17 cellular contexts compared by ENCODE assay signal in genomic region chr16:68509381-68509780, GRCh38. TPM values are rescaled to one million over a fixed set of nuclear protein-coding genes. Genes with fewer than 3 reads are reported as not detected.
A peak's percentile ranks its signal among the peaks of the same experiment; 100 is the strongest.
DNase-seq lines count a peak whose midpoint lies in the region; FAIRE-seq and TF ChIP-seq lines count a peak whose summit lies in the region.
"Had no signal": no experiment of that assay in that cellular context is flagged by ENCODE, and none has a peak within 500 bp of the region (broad histone marks: within the 10 kb centered on the region; RNA-seq: fewer than 3 reads in every experiment).

No MANE protein-coding gene starts in this region.

- H3K9ac ChIP-seq in astrocyte (ENCODE audit: low read length), result no peak overlapping the region

- TF ChIP-seq CTCF in astrocyte (IDR thresholded peaks at IDR 0.05; ENCODE audit: insufficient read depth, low read depth, low read length) (no peak), glutamatergic neuron (IDR thresholded peaks at IDR 0.05; ENCODE audit: partially characterized antibody, unreplicated experiment) (no peak)

- H3K36me3 ChIP-seq in astrocyte (ENCODE audit: insufficient read depth, low read length), result no peaks in the 10 kb centered on the region
- H3K36me3 ChIP-seq: HAP-1 had no signal

- no peak for DNase-seq in activated CD4-positive, alpha-beta T cell treated with anti-CD3 and anti-CD28 coated beads, Interleukin-2, amount 10 ng/mL, durations not matched to agents 24 days and 14 days
- DNase-seq in activated CD4-positive, alpha-beta T cell treated with anti-CD3 and anti-CD28 coated beads, Interleukin-2, amount 50 U/mL, for 4 hours, result no peak
- no peak for DNase-seq in astrocyte (ENCODE audit: low read depth)
- no peak for DNase-seq in glutamatergic neuron
- DNase-seq in NCI-H82 (lab: John Stamatoyannopoulos, UW), result no peak
- DNase-seq in GDM1 (lab: John Stamatoyannopoulos, UW), result no peak
- DNase-seq in HUDEP-2 (lab: John Stamatoyannopoulos, UW; ENCODE audit: unreplicated experiment in 76 of 76), result no peak
- DNase-seq: AML-193, Caco-2, GOT3 had no signal

- no peak overlapping the region for H2AFZ ChIP-seq in astrocyte (ENCODE audit: low read depth, low read length)

- H3K27ac ChIP-seq in astrocyte (ENCODE audit: low read depth, low read length), result no peak overlapping the region
- H3K27ac ChIP-seq: 22Rv1, A549, C4-2B had no signal

- H4K20me1 ChIP-seq in astrocyte (ENCODE audit: insufficient read depth, low read length), result no peaks in the 10 kb centered on the region

- H3K36me3 Mint-ChIP-seq in activated CD4-positive, alpha-beta T cell treated with anti-CD3 and anti-CD28 coated beads, Interleukin-2, amount 10 ng/mL, durations not matched to agents 24 days and 14 days (ENCODE audit: low read depth), result no peaks in the 10 kb centered on the region
- H3K36me3 Mint-ChIP-seq in astrocyte (ENCODE audit: low read depth, unreplicated experiment) (no peaks in the 10 kb centered on the region), glutamatergic neuron (ENCODE audit: unreplicated experiment) (no peaks in the 10 kb centered on the region)

- no peaks in the 10 kb centered on the region for H3K27me3 ChIP-seq in astrocyte (ENCODE audit: insufficient read depth, low read length)

- peaks cover 2% of the 10 kb centered on the region for H3K4me1 Mint-ChIP-seq in activated CD4-positive, alpha-beta T cell treated with anti-CD3 and anti-CD28 coated beads, Interleukin-2, amount 10 ng/mL, durations not matched to agents 24 days and 14 days
- H3K4me1 Mint-ChIP-seq in astrocyte (ENCODE audit: low read depth, unreplicated experiment) (peaks cover 8% of the 10 kb centered on the region), glutamatergic neuron (ENCODE audit: low read depth, unreplicated experiment) (peaks cover 8% of the 10 kb centered on the region)

- H3K79me2 ChIP-seq in astrocyte (ENCODE audit: insufficient read depth, low read length), result no peaks in the 10 kb centered on the region

- H3K27ac Mint-ChIP-seq in activated CD4-positive, alpha-beta T cell treated with anti-CD3 and anti-CD28 coated beads, Interleukin-2, amount 10 ng/mL, durations not matched to agents 24 days and 14 days, result peak overlapping the region; percentile 29
- H3K27ac Mint-ChIP-seq in astrocyte (ENCODE audit: unreplicated experiment) (peak overlapping the region; percentile 69), glutamatergic neuron (ENCODE audit: unreplicated experiment) (peak overlapping the region; percentile 38)
- H3K27ac Mint-ChIP-seq: CD4-positive, alpha-beta T cell had no signal

- peaks cover 4% of the 10 kb centered on the region for H3K4me1 ChIP-seq in astrocyte (ENCODE audit: insufficient read depth, low read length)
- H3K4me1 ChIP-seq: A549, Caco-2, HAP-1 had no signal

- intact Hi-C loops in activated CD4-positive, alpha-beta T cell treated with anti-CD3 and anti-CD28 coated beads, Interleukin-2, amount 10 ng/mL, durations not matched to agents 24 days and 14 days (cut with micrococcal nuclease), result no loop called here

- H3K9me3 Mint-ChIP-seq in activated CD4-positive, alpha-beta T cell treated with anti-CD3 and anti-CD28 coated beads, Interleukin-2, amount 10 ng/mL, durations not matched to agents 24 days and 14 days, result no peaks in the 10 kb centered on the region
- H3K9me3 Mint-ChIP-seq in astrocyte (ENCODE audit: unreplicated experiment), result peaks cover 3% of the 10 kb centered on the region
- no peaks in the 10 kb centered on the region for H3K9me3 Mint-ChIP-seq in glutamatergic neuron (ENCODE audit: unreplicated experiment)
- H3K9me3 Mint-ChIP-seq: CD4-positive, alpha-beta T cell had no signal

- H3K27me3 Mint-ChIP-seq in activated CD4-positive, alpha-beta T cell treated with anti-CD3 and anti-CD28 coated beads, Interleukin-2, amount 10 ng/mL, durations not matched to agents 24 days and 14 days, result peaks cover 33% of the 10 kb centered on the region
- H3K27me3 Mint-ChIP-seq in astrocyte (ENCODE audit: low read depth, unreplicated experiment) (peaks cover 36% of the 10 kb centered on the region), glutamatergic neuron (ENCODE audit: unreplicated experiment) (peaks cover 4% of the 10 kb centered on the region)
- H3K27me3 Mint-ChIP-seq: CD4-positive, alpha-beta T cell had no signal

- H3K4me3 Mint-ChIP-seq in activated CD4-positive, alpha-beta T cell treated with anti-CD3 and anti-CD28 coated beads, Interleukin-2, amount 10 ng/mL, durations not matched to agents 24 days and 14 days, result no peak overlapping the region
- peak overlapping the region; percentile 40 for H3K4me3 Mint-ChIP-seq in astrocyte (ENCODE audit: unreplicated experiment)
- no peak overlapping the region for H3K4me3 Mint-ChIP-seq in glutamatergic neuron (ENCODE audit: unreplicated experiment)
- H3K4me3 Mint-ChIP-seq: CD4-positive, alpha-beta T cell had no signal

- no peaks in the 10 kb centered on the region for H3K9me3 ChIP-seq in astrocyte (ENCODE audit: insufficient read depth, low read depth, low read length)
- H3K9me3 ChIP-seq: A549, HAP-1 had no signal

- H3K4me3 ChIP-seq in astrocyte (ENCODE audit: insufficient read depth, low read depth, low read length), result no peak overlapping the region
- H3K4me3 ChIP-seq: A549, HAP-1 had no signal

- no peak overlapping the region for H3K4me2 ChIP-seq in astrocyte (ENCODE audit: low read length)

- no peak for FAIRE-seq in astrocyte (lab: Jason Lieb, UNC)
- FAIRE-seq: A549, D721Med, G401.6 had no signal

RNA-seq across cellular contexts. Expression of gene ZFP90, which starts 29.7 kb away (rescaled TPM):
- 19.0 and 20.2 TPM in 2 replicates for total RNA-seq in activated CD4-positive, alpha-beta T cell treated with anti-CD3 and anti-CD28 coated beads, Interleukin-2, amount 10 ng/mL, durations not matched to agents 24 days and 14 days
- 23.4 and 24.0 TPM in 2 replicates for total RNA-seq in astrocyte
- 87.0 TPM for total RNA-seq in glutamatergic neuron (ENCODE audit: unreplicated experiment)
